ENCODE assay signal across 10 cellular contexts in the genomic region with DNA sequence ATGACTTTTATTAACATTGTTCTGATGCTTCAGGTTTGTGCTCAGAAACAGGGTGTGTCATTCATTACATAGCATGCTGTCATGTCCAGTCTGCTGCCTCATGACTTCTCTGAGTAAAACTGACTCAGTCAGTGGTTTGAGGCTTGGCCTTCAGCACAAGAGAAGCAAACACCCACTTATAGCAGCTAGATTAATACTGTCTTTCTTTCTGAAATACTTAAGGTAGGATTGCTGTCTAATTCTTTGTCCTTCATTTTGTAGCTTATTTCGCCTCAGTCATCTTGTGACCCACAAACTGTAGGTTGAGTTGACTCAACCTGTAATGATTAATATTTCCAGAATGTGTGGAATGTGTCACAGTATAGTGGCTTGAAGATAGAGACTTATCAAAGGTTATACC. TPM values are rescaled to one million over a fixed set of nuclear protein-coding genes. Genes with fewer than 3 reads are reported as not detected.
A peak's percentile ranks its signal among the peaks of the same experiment; 100 is the strongest.
DNase-seq lines count a peak whose midpoint lies in the region; ATAC-seq and TF ChIP-seq lines count a peak whose summit lies in the region.
"Had no signal": no experiment of that assay in that cellular context is flagged by ENCODE, and none has a peak within 500 bp of the region (broad histone marks: within the 10 kb centered on the region; RNA-seq: fewer than 3 reads in every experiment).

No MANE protein-coding gene starts in this region.

- H3K27ac ChIP-seq in epithelial cell of prostate: peak overlapping the region; percentile 98
- H3K27ac ChIP-seq in effector memory CD4-positive, alpha-beta T cell (ENCODE audit: insufficient read depth, low read length, poor library complexity, severe bottlenecking): no peak overlapping the region
- H3K27ac ChIP-seq: SK-N-MC had no signal

- TF ChIP-seq CTCF in progenitor cell of endocrine pancreas (IDR thresholded peaks at IDR 0.05; ENCODE audit: unreplicated experiment): no peak

- ATAC-seq in GM21423 (IDR thresholded peaks at IDR 0.05; ENCODE audit: unreplicated experiment): peak; percentile 49
- ATAC-seq in activated CD4-positive, alpha-beta T cell treated with anti-CD3 and anti-CD28 coated beads for 36 hours: no peak

- CTCF ChIA-PET in activated CD4-positive, alpha-beta T cell treated with anti-CD3 and anti-CD28 coated beads for 36 hours (lab: Charles Lee): no interaction called here

- H3K9me3 Mint-ChIP-seq in progenitor cell of endocrine pancreas (ENCODE audit: low read depth): peaks cover 5% of the 10 kb centered on the region
- H3K9me3 Mint-ChIP-seq in activated CD4-positive, alpha-beta T cell treated with anti-CD3 and anti-CD28 coated beads for 36 hours (ENCODE audit: low read depth): no peaks in the 10 kb centered on the region

- POLR2A ChIA-PET in activated CD4-positive, alpha-beta T cell treated with anti-CD3 and anti-CD28 coated beads for 36 hours (lab: Charles Lee): no interaction called here

- peaks cover 9% of the 10 kb centered on the region for H3K4me1 Mint-ChIP-seq in progenitor cell of endocrine pancreas (ENCODE audit: low read depth)
- no peaks in the 10 kb centered on the region for H3K4me1 Mint-ChIP-seq in activated CD4-positive, alpha-beta T cell treated with anti-CD3 and anti-CD28 coated beads for 36 hours

- H3K36me3 Mint-ChIP-seq in progenitor cell of endocrine pancreas (ENCODE audit: insufficient read depth): peaks cover 1% of the 10 kb centered on the region
- H3K36me3 Mint-ChIP-seq in activated CD4-positive, alpha-beta T cell treated with anti-CD3 and anti-CD28 coated beads for 36 hours (ENCODE audit: low read depth): no peaks in the 10 kb centered on the region

- peak overlapping the region; percentile 80 for H3K27ac Mint-ChIP-seq in progenitor cell of endocrine pancreas
- no peak overlapping the region for H3K27ac Mint-ChIP-seq in activated CD4-positive, alpha-beta T cell treated with anti-CD3 and anti-CD28 coated beads for 36 hours

- H3K4me1 ChIP-seq in effector memory CD4-positive, alpha-beta T cell (ENCODE audit: control insufficient read depth, insufficient read depth, low read length, poor library complexity, severe bottlenecking): no peaks in the 10 kb centered on the region

- H3K36me3 ChIP-seq in effector memory CD4-positive, alpha-beta T cell (ENCODE audit: control insufficient read depth, insufficient read depth, low read length): no peaks in the 10 kb centered on the region

- intact Hi-C loops in activated CD4-positive, alpha-beta T cell treated with anti-CD3 and anti-CD28 coated beads for 36 hours (cut with DNase I, micrococcal nuclease): no loop called here

- H3K4me3 ChIP-seq in effector memory CD4-positive, alpha-beta T cell (ENCODE audit: insufficient read depth, low read depth, low read length, poor library complexity, severe bottlenecking): no peak overlapping the region
- H3K4me3 ChIP-seq: SK-N-MC had no signal

- no peaks in the 10 kb centered on the region for H3K27me3 Mint-ChIP-seq in progenitor cell of endocrine pancreas
- H3K27me3 Mint-ChIP-seq in activated CD4-positive, alpha-beta T cell treated with anti-CD3 and anti-CD28 coated beads for 36 hours: no peaks in the 10 kb centered on the region

- no peaks in the 10 kb centered on the region for H3K9me3 ChIP-seq in effector memory CD4-positive, alpha-beta T cell (ENCODE audit: control insufficient read depth, low read length)

- H3K27me3 ChIP-seq in effector memory CD4-positive, alpha-beta T cell (replicated peaks; ENCODE audit: control insufficient read depth, insufficient read depth, low read length, poor library complexity, severe bottlenecking): no peaks in the 10 kb centered on the region

- DNase-seq in LoVo (ENCODE audit: low spot score) (peak; percentile 70), epithelial cell of prostate (ENCODE audit: low read depth, low spot score) (peak; percentile 95), progenitor cell of endocrine pancreas (ENCODE audit: low spot score, unreplicated experiment) (no peak), NCI-H446 (lab: John Stamatoyannopoulos, UW) (no peak)
- no peak for DNase-seq in activated CD4-positive, alpha-beta T cell treated with anti-CD3 and anti-CD28 coated beads for 36 hours
- DNase-seq in effector memory CD4-positive, alpha-beta T cell: no peak
- no peak for DNase-seq in stimulated activated CD4-positive, alpha-beta T cell treated with anti-CD3 and anti-CD28 coated beads, Interleukin-4, amount 100 ng/mL, for 1 hour
- DNase-seq: stimulated activated CD4-positive, alpha-beta T cell treated with anti-CD3 and anti-CD28 coated beads, Interleukin-4, amount 100 ng/mL, for 4 hours had no signal

- no peak overlapping the region for H3K4me3 Mint-ChIP-seq in progenitor cell of endocrine pancreas (ENCODE audit: low read depth)
- no peak overlapping the region for H3K4me3 Mint-ChIP-seq in activated CD4-positive, alpha-beta T cell treated with anti-CD3 and anti-CD28 coated beads for 36 hours

RNA-seq across cellular contexts. Expression of a gene that starts 32.9 kb away (rescaled TPM):
- total RNA-seq in progenitor cell of endocrine pancreas: 28.5 and 30.5 TPM in 2 replicates
- not detected for total RNA-seq in activated CD4-positive, alpha-beta T cell treated with anti-CD3 and anti-CD28 coated beads for 36 hours

Comparison
In these comparisons a context has a peak if more than half of its experiments do, and no peak if none do; other contexts are left out.
1. DNase-seq: peak in LoVo (single experiment) and epithelial cell of prostate (single experiment); none in progenitor cell of endocrine pancreas (single experiment), NCI-H446 (0 of 2), activated CD4-positive, alpha-beta T cell treated with anti-CD3 and anti-CD28 coated beads for 36 hours (single experiment), effector memory CD4-positive, alpha-beta T cell (0 of 3) and stimulated activated CD4-positive, alpha-beta T cell treated with anti-CD3 and anti-CD28 coated beads, Interleukin-4, amount 100 ng/mL, for 1 hour (single experiment).
2. RNA of a gene that starts 32.9 kb away (total RNA-seq): 28.5 to 30.5 TPM in progenitor cell of endocrine pancreas; not detected in activated CD4-positive, alpha-beta T cell treated with anti-CD3 and anti-CD28 coated beads for 36 hours; every median in the first group is over 10 times any median in the second.